In genomic region chr1:111604931-111605330, GRCh38 we compare ENCODE assay signal across 10 cellular contexts. TPM values are rescaled to one million over a fixed set of nuclear protein-coding genes. Genes with fewer than 3 reads are reported as not detected.
DNase-seq lines count a peak whose midpoint lies in the region.
"Had no signal": no experiment of that assay in that cellular context is flagged by ENCODE, and none has a peak within 500 bp of the region (broad histone marks: within the 10 kb centered on the region; RNA-seq: fewer than 3 reads in every experiment).

No MANE protein-coding gene starts in this region.

- H3K4me1 Mint-ChIP-seq in activated T-helper 2 cell treated with anti-CD3 and anti-CD28 coated beads, Interferon-gamma antibody, Interleukin-2, Interleukin-4, amounts not matched to agents 10 μg/mL and 5 μg/mL and 100 μg/mL, durations not matched to agents 14 hours and 24 hours and 36 hours (ENCODE audit: low read depth) = peaks cover 63% of the 10 kb centered on the region
- H3K4me1 Mint-ChIP-seq in immature natural killer cell = peaks cover 49 to 67% of the 10 kb centered on the region in 2 donors

- DNase-seq in AG08395 (ENCODE audit: low spot score) (peak; percentile 78), HT1080 (ENCODE audit: low read depth) (peak; percentile 89), immature natural killer cell (no peak), NCI-H1694 (lab: John Stamatoyannopoulos, UW) (no peak), AML-193 (lab: John Stamatoyannopoulos, UW) (no peak), mesenteric fat pad (ENCODE audit: low spot score) (no peak)
- no peak for DNase-seq in activated T-helper 2 cell treated with anti-CD3 and anti-CD28 coated beads, Interferon-gamma antibody, Interleukin-2, Interleukin-4, amounts not matched to agents 10 μg/mL and 5 μg/mL and 100 μg/mL, durations not matched to agents 14 hours and 24 hours and 36 hours (ENCODE audit: low spot score)
- no peak for DNase-seq in stimulated activated CD4-positive, alpha-beta T cell treated with anti-CD3 and anti-CD28 coated beads, Interleukin-15, amount 100 ng/mL, for 24 hours
- DNase-seq: NCI-H69 had no signal

- H3K27ac Mint-ChIP-seq in activated T-helper 2 cell treated with anti-CD3 and anti-CD28 coated beads, Interferon-gamma antibody, Interleukin-2, Interleukin-4, amounts not matched to agents 10 μg/mL and 5 μg/mL and 100 μg/mL, durations not matched to agents 14 hours and 24 hours and 36 hours = peak overlapping the region; percentile 97
- H3K27ac Mint-ChIP-seq in immature natural killer cell = peak overlapping the region; percentile 78 to 96 (median 88)
- H3K27ac Mint-ChIP-seq: dendritic cell treated with granulocyte-macrophage colony-stimulating factor and Interleukin-4, amounts not matched to agents 40 ng/mL and 50 ng/mL, for 4 days had no signal

- no peaks in the 10 kb centered on the region for H3K27me3 Mint-ChIP-seq in activated T-helper 2 cell treated with anti-CD3 and anti-CD28 coated beads, Interferon-gamma antibody, Interleukin-2, Interleukin-4, amounts not matched to agents 10 μg/mL and 5 μg/mL and 100 μg/mL, durations not matched to agents 14 hours and 24 hours and 36 hours (ENCODE audit: low read depth)
- no peaks in the 10 kb centered on the region for H3K27me3 Mint-ChIP-seq in immature natural killer cell (ENCODE audit: low read depth in 3 of 3)
- H3K27me3 Mint-ChIP-seq: dendritic cell treated with granulocyte-macrophage colony-stimulating factor and Interleukin-4, amounts not matched to agents 40 ng/mL and 50 ng/mL, for 4 days had no signal

- H3K36me3 Mint-ChIP-seq in activated T-helper 2 cell treated with anti-CD3 and anti-CD28 coated beads, Interferon-gamma antibody, Interleukin-2, Interleukin-4, amounts not matched to agents 10 μg/mL and 5 μg/mL and 100 μg/mL, durations not matched to agents 14 hours and 24 hours and 36 hours (ENCODE audit: low read depth) = peaks cover 20% of the 10 kb centered on the region
- no peaks in the 10 kb centered on the region for H3K36me3 Mint-ChIP-seq in immature natural killer cell

- intact Hi-C loops in activated T-helper 2 cell treated with anti-CD3 and anti-CD28 coated beads, Interferon-gamma antibody, Interleukin-2, Interleukin-4, amounts not matched to agents 10 μg/mL and 5 μg/mL and 100 μg/mL, durations not matched to agents 14 hours and 24 hours and 36 hours (cut with micrococcal nuclease) = loop anchor here (1.0 to 2.0 kb wide), 2 partner anchors 11 to 96 kb away; no protein-coding TSS in a partner anchor

- no peaks in the 10 kb centered on the region for H3K9me3 Mint-ChIP-seq in activated T-helper 2 cell treated with anti-CD3 and anti-CD28 coated beads, Interferon-gamma antibody, Interleukin-2, Interleukin-4, amounts not matched to agents 10 μg/mL and 5 μg/mL and 100 μg/mL, durations not matched to agents 14 hours and 24 hours and 36 hours
- no peaks in the 10 kb centered on the region for H3K9me3 Mint-ChIP-seq in immature natural killer cell
- H3K9me3 Mint-ChIP-seq: dendritic cell treated with granulocyte-macrophage colony-stimulating factor and Interleukin-4, amounts not matched to agents 40 ng/mL and 50 ng/mL, for 4 days had no signal

- H3K4me3 Mint-ChIP-seq in activated T-helper 2 cell treated with anti-CD3 and anti-CD28 coated beads, Interferon-gamma antibody, Interleukin-2, Interleukin-4, amounts not matched to agents 10 μg/mL and 5 μg/mL and 100 μg/mL, durations not matched to agents 14 hours and 24 hours and 36 hours (ENCODE audit: low read depth) = peak overlapping the region; percentile 44
- H3K4me3 Mint-ChIP-seq in immature natural killer cell = peak overlapping the region in 4 of 5 donors; percentile 14 to 43 (median 28)
- H3K4me3 Mint-ChIP-seq: dendritic cell treated with granulocyte-macrophage colony-stimulating factor and Interleukin-4, amounts not matched to agents 40 ng/mL and 50 ng/mL, for 4 days had no signal

RNA-seq across cellular contexts. Expression of gene RAP1A, which starts 14.7 kb away (rescaled TPM):
- 23.3 and 43.0 TPM in 2 replicates for total RNA-seq in HT1080 (2014; rRNA removed; shearing (Covaris generic))
- 71.0 and 87.8 TPM in 2 replicates for polyA plus RNA-seq in HT1080 (2015; cell fraction: cytosol; rRNA removed)
- polyA plus RNA-seq in HT1080 (2015; cell fraction: nucleus; rRNA removed) = 22.1 and 25.3 TPM in 2 replicates
- total RNA-seq in activated T-helper 2 cell treated with anti-CD3 and anti-CD28 coated beads, Interferon-gamma antibody, Interleukin-2, Interleukin-4, amounts not matched to agents 10 μg/mL and 5 μg/mL and 100 μg/mL, durations not matched to agents 14 hours and 24 hours and 36 hours = 219 TPM in 2 replicates
- polyA plus RNA-seq in immature natural killer cell = 10 to 100 TPM; 45.6 to 67.3 (median 61.1) TPM
- 105 TPM for total RNA-seq in mesenteric fat pad

Comparison
In these comparisons a context has a peak if more than half of its experiments do, and no peak if none do; other contexts are left out.
1. DNase-seq: peak in AG08395 (single experiment) and HT1080 (single experiment); none in activated T-helper 2 cell treated with anti-CD3 and anti-CD28 coated beads, Interferon-gamma antibody, Interleukin-2, Interleukin-4, amounts not matched to agents 10 μg/mL and 5 μg/mL and 100 μg/mL, durations not matched to agents 14 hours and 24 hours and 36 hours (single experiment), immature natural killer cell (0 of 3), NCI-H1694 (single experiment), AML-193 (0 of 2), mesenteric fat pad (single experiment) and stimulated activated CD4-positive, alpha-beta T cell treated with anti-CD3 and anti-CD28 coated beads, Interleukin-15, amount 100 ng/mL, for 24 hours (single experiment).